ENCODE assay signal across 8 cellular contexts in the genomic region with DNA sequence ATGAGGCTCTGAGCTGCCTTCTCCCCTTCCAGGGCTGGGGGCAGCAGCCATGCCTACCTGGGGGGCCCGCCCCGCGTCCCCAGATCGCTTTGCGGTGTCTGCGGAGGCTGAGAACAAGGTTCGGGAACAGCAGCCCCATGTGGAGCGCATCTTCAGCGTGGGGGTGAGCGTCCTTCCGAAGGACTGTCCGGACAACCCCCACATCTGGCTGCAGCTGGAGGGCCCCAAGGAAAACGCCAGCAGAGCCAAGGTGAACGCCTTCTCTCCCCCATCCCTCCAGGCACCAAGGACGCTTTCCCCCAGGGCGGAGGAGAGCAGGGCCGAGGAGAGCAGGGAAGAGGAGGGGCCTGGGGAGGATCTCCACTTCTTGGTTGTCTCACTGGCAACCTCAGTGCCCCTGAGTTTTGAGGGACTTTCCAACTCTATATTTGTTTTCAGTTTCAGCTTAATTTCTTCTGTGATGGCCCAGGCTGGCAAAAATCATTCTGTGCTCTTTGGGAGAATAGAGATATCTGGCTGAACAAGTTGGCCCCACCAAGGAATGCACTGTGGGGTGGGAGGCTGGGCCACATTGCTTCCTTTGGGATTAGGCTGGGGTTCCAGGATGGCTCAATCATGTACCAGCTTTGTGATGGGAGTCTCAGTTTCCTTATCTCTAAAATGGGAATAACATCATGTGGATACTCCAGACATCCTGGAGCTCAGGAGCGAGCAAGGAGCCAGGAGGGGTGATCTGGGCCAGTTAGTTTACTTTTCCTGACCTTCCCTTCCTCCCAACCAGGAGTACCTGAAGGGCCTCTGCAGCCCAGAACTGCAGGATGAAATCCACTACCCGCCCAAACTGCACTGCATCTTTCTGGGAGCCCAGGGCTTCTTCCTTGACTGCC. TPM values are rescaled to one million over a fixed set of nuclear protein-coding genes. Genes with fewer than 3 reads are reported as not detected.
DNase-seq lines count a peak whose midpoint lies in the region; TF ChIP-seq lines count a peak whose summit lies in the region.

No MANE protein-coding gene starts in this region.

- DNase-seq in DMS53 (lab: John Stamatoyannopoulos, UW) (peak; percentile 28), DMS53 treated with DMSO at 0.1 percent for 48 hours (lab: John Stamatoyannopoulos, UW; ENCODE audit: unreplicated experiment) (no peak), fibroblast of the aortic adventitia (ENCODE audit: low read depth) (peak; percentile 85), NCI-H526 treated with DMSO at 0.1 percent for 48 hours (lab: John Stamatoyannopoulos, UW) (no peak), putamen (ENCODE audit: low spot score) (no peak)
- peak; percentile 71 for DNase-seq in activated T-cell treated with anti-CD3 and anti-CD28 coated beads, Interleukin-2, amount 50 U/mL, for 24 hours

- TF ChIP-seq CTCF in KMS-11 (conservative IDR thresholded peaks at IDR 0.05; ENCODE audit: low read depth, low read length) (no peak), fibroblast of the aortic adventitia (IDR thresholded peaks at IDR 0.05; ENCODE audit: insufficient read depth, low read length) (no peak), parathyroid adenoma (IDR thresholded peaks at IDR 0.05) (no peak)

- H3K9ac ChIP-seq in KMS-11 (peak overlapping the region; percentile 87), parathyroid adenoma (peak overlapping the region; percentile 71)

- no peaks in the 10 kb centered on the region for H3K9me3 ChIP-seq in parathyroid adenoma (ENCODE audit: control insufficient read depth, low read length)

- H3K36me3 ChIP-seq in KMS-11 (ENCODE audit: insufficient read depth) (no peaks in the 10 kb centered on the region), parathyroid adenoma (ENCODE audit: control insufficient read depth, insufficient read depth, low read length) (no peaks in the 10 kb centered on the region)

- H3K4me3 ChIP-seq in KMS-11 (IDR thresholded peaks at IDR 0.05; ENCODE audit: insufficient read depth, low read depth, low read length) (no peak overlapping the region), fibroblast of the aortic adventitia (ENCODE audit: low read depth, low read length) (peak overlapping the region; percentile 93), parathyroid adenoma (ENCODE audit: low read depth, low read length) (peak overlapping the region; percentile 88)

- peaks cover 44% of the 10 kb centered on the region for H3K4me1 Mint-ChIP-seq in activated T-cell treated with anti-CD3 and anti-CD28 coated beads, Interleukin-2, amount 50 U/mL, for 24 hours (ENCODE audit: low read depth)

- H2AFZ ChIP-seq in KMS-11 (ENCODE audit: low read depth) (no peak overlapping the region), parathyroid adenoma (peak overlapping the region; percentile 98)

- peaks cover 54% of the 10 kb centered on the region for H3K36me3 Mint-ChIP-seq in activated T-cell treated with anti-CD3 and anti-CD28 coated beads, Interleukin-2, amount 50 U/mL, for 24 hours (ENCODE audit: low read depth)

- H3K4me2 ChIP-seq in KMS-11 (peak overlapping the region; percentile 78), parathyroid adenoma (ENCODE audit: low read length) (peak overlapping the region; percentile 93)

- H3K27me3 Mint-ChIP-seq in activated T-cell treated with anti-CD3 and anti-CD28 coated beads, Interleukin-2, amount 50 U/mL, for 24 hours, result no peaks in the 10 kb centered on the region

- no peaks in the 10 kb centered on the region for H3K79me2 ChIP-seq in KMS-11 (ENCODE audit: insufficient read depth, low read depth)
- no peaks in the 10 kb centered on the region for H3K79me2 ChIP-seq in parathyroid adenoma

- peak overlapping the region; percentile 91 for H3K4me3 Mint-ChIP-seq in activated T-cell treated with anti-CD3 and anti-CD28 coated beads, Interleukin-2, amount 50 U/mL, for 24 hours

- H3K27me3 ChIP-seq in KMS-11 (ENCODE audit: insufficient read depth, low read depth) (no peaks in the 10 kb centered on the region), parathyroid adenoma (ENCODE audit: control insufficient read depth, insufficient read depth, low read length) (no peaks in the 10 kb centered on the region)

- no peaks in the 10 kb centered on the region for H4K20me1 ChIP-seq in KMS-11 (ENCODE audit: insufficient read depth)

- H3K4me1 ChIP-seq in KMS-11 (ENCODE audit: low read depth, poor library complexity, severe bottlenecking) (peaks cover 13% of the 10 kb centered on the region), parathyroid adenoma (peaks cover 19% of the 10 kb centered on the region)

- H3K9me3 Mint-ChIP-seq in activated T-cell treated with anti-CD3 and anti-CD28 coated beads, Interleukin-2, amount 50 U/mL, for 24 hours, result no peaks in the 10 kb centered on the region

- peak overlapping the region; percentile 97 for H3K27ac Mint-ChIP-seq in activated T-cell treated with anti-CD3 and anti-CD28 coated beads, Interleukin-2, amount 50 U/mL, for 24 hours

- H3K27ac ChIP-seq in KMS-11 (peak overlapping the region; percentile 94), parathyroid adenoma (peak overlapping the region; percentile 87)

RNA-seq across cellular contexts. Expression of gene KHNYN, which starts 1.2 kb away (rescaled TPM):
- total RNA-seq in fibroblast of the aortic adventitia (ENCODE audit: low replicate concordance), result 37.1 and 39.8 TPM in 2 replicates

RNA-seq across cellular contexts. Expression of gene CBLN3, which starts 1.5 kb away (rescaled TPM):
- total RNA-seq in fibroblast of the aortic adventitia (ENCODE audit: low replicate concordance), result 5.9 and 6.2 TPM in 2 replicates

RNA-seq across cellular contexts. Expression of gene SDR39U1, which starts 11.7 kb away (rescaled TPM):
- total RNA-seq in fibroblast of the aortic adventitia (ENCODE audit: low replicate concordance), result 12.6 and 13.7 TPM in 2 replicates

RNA-seq across cellular contexts. Expression of gene NYNRIN, which starts 32.1 kb away (rescaled TPM):
- 14.1 and 45.1 TPM in 2 replicates for total RNA-seq in fibroblast of the aortic adventitia (ENCODE audit: low replicate concordance)

Comparison
In these comparisons a context has a peak if more than half of its experiments do, and no peak if none do; other contexts are left out.
1. DNase-seq: peak in DMS53 (single experiment), activated T-cell treated with anti-CD3 and anti-CD28 coated beads, Interleukin-2, amount 50 U/mL, for 24 hours (single experiment) and fibroblast of the aortic adventitia (single experiment); none in DMS53 treated with DMSO at 0.1 percent for 48 hours (single experiment), NCI-H526 treated with DMSO at 0.1 percent for 48 hours (single experiment) and putamen (single experiment).